Comparison of ENCODE assay signal across 17 cellular contexts in genomic region chr2:40038646-40039045, GRCh38.
A peak's percentile ranks its signal among the peaks of the same experiment; 100 is the strongest.
DNase-seq lines count a peak whose midpoint lies in the region; TF ChIP-seq lines count a peak whose summit lies in the region.
"Had no signal": no experiment of that assay in that cellular context is flagged by ENCODE, and none has a peak within 500 bp of the region (broad histone marks: within the 10 kb centered on the region; RNA-seq: fewer than 3 reads in every experiment).

No MANE protein-coding gene starts in this region.

- CTCF ChIA-PET in mammary epithelial cell (lab: Charles Lee; ENCODE audit: low non-redundant PET) = no interaction called here
- CTCF ChIA-PET in MCF 10A (lab: Yijun Ruan, JAX) = interaction anchor here (0.7 kb wide), 1 partner anchor 244 kb away, joined by 3 read pairs; no protein-coding TSS in a partner anchor

- no peak overlapping the region for H3K9ac ChIP-seq in mammary epithelial cell (ENCODE audit: insufficient read depth, low read length)

- H2AFZ ChIP-seq in mammary epithelial cell (ENCODE audit: low read depth, low read length) = peak overlapping the region; percentile 42

- H3K27me3 ChIP-seq in mammary epithelial cell (ENCODE audit: insufficient read depth, low read length) (no peaks in the 10 kb centered on the region), left ventricle myocardium inferior (ENCODE audit: low read depth) (no peaks in the 10 kb centered on the region)

- 100% methylated on average over 4 of the region's 4 CpGs for WGBS in mammary epithelial cell (ENCODE audit: low coverage, missing lambda C conversion rate)

- TF ChIP-seq CTCF in mammary epithelial cell (conservative IDR thresholded peaks at IDR 0.05 in 1 of 2, IDR thresholded peaks at IDR 0.05 in 1 of 2; ENCODE audit: extremely low read depth in 1 of 2, insufficient read depth in 1 of 2, low read depth in 1 of 2, low read length in 2 of 2) (no peak), MCF 10A (IDR thresholded peaks at IDR 0.05; ENCODE audit: unreplicated experiment) (no peak), fibroblast of villous mesenchyme (IDR thresholded peaks at IDR 0.05; ENCODE audit: insufficient read depth, low read depth, low read length) (no peak), left ventricle myocardium inferior (IDR thresholded peaks at IDR 0.05; ENCODE audit: borderline replicate concordance) (no peak)

- H3K36me3 ChIP-seq in mammary epithelial cell (ENCODE audit: insufficient read depth, low read length) (no peaks in the 10 kb centered on the region), left ventricle myocardium inferior (no peaks in the 10 kb centered on the region)

- in situ Hi-C loops in mammary epithelial cell (cut with MboI; ENCODE audit: low sequenced_read_pairs in 2 of 2) = no loop called here

- H3K4me3 ChIP-seq in mammary epithelial cell (replicated peaks in 1 of 3; ENCODE audit: insufficient read depth in 1 of 3, low read depth in 2 of 3, low read length in 3 of 3) (no peak overlapping the region), fibroblast of villous mesenchyme (ENCODE audit: low read depth, low read length) (no peak overlapping the region), left ventricle myocardium inferior (no peak overlapping the region)

- H3K9me3 ChIP-seq in mammary epithelial cell (replicated peaks; ENCODE audit: insufficient read depth, low read length) (peaks cover 5% of the 10 kb centered on the region), left ventricle myocardium inferior (replicated peaks) (peaks cover 19% of the 10 kb centered on the region)

- H3K4me1 ChIP-seq in mammary epithelial cell (ENCODE audit: insufficient read depth, low read length) (peaks cover 12% of the 10 kb centered on the region), left ventricle myocardium inferior (no peaks in the 10 kb centered on the region)

- no peak overlapping the region for H3K27ac Mint-ChIP-seq in MCF 10A (ENCODE audit: low read depth, unreplicated experiment)
- H3K27ac Mint-ChIP-seq: IgD-negative memory B cell had no signal

- BruUV-seq in mammary epithelial cell (replicated peaks; lab: Mats Ljungman, UMichigan) (no TSS peak), MCF 10A (replicated peaks; lab: Mats Ljungman, UMichigan) (no TSS peak)

- H3K27ac ChIP-seq in mammary epithelial cell (ENCODE audit: insufficient read depth, low read depth, low read length) (no peak overlapping the region), left ventricle myocardium inferior (replicated peaks) (no peak overlapping the region)
- H3K27ac ChIP-seq: 22Rv1 had no signal

- no peaks in the 10 kb centered on the region for H3K79me2 ChIP-seq in mammary epithelial cell (ENCODE audit: insufficient read depth, low read length)

- H3K4me1 Mint-ChIP-seq in MCF 10A (ENCODE audit: insufficient read depth, unreplicated experiment) = peaks cover 5% of the 10 kb centered on the region
- H3K4me1 Mint-ChIP-seq: IgD-negative memory B cell had no signal

- H4K20me1 ChIP-seq in mammary epithelial cell (ENCODE audit: insufficient read depth, low read length) = no peaks in the 10 kb centered on the region

- intact Hi-C loops in mammary epithelial cell (cut with micrococcal nuclease) (loop anchor here (10.0 kb wide), 1 partner anchor 254 kb away; no protein-coding TSS in a partner anchor), MCF 10A (cut with micrococcal nuclease) (no loop called here), left ventricle myocardium inferior (cut with micrococcal nuclease) (no loop called here)

- POLR2A ChIA-PET in MCF 10A (lab: Yijun Ruan, JAX) = interaction anchor here (1.2 kb wide), 1 partner anchor 14 kb away, joined by 3 read pairs; no protein-coding TSS in a partner anchor

- no peak for DNase-seq in mammary epithelial cell
- no peak for DNase-seq in MCF 10A (ENCODE audit: unreplicated experiment)
- peak; percentile 41 for DNase-seq in RPMI7951 (ENCODE audit: low read depth)
- peak; percentile 19 for DNase-seq in fibroblast of villous mesenchyme (ENCODE audit: low read depth)
- DNase-seq in left ventricle myocardium inferior = no peak
- no peak for DNase-seq in HuH-7.5 (ENCODE audit: low spot score)
- DNase-seq in retina = no peak
- no peak for DNase-seq in NCI-H2196 (lab: John Stamatoyannopoulos, UW; ENCODE audit: unreplicated experiment)
- DNase-seq: DND-41, GF-D8, Kasumi-1, NCI-H146, NCI-H2081, NCI-H524, Right ventricle myocardium superior had no signal

- no peaks in the 10 kb centered on the region for H3K36me3 Mint-ChIP-seq in MCF 10A (ENCODE audit: insufficient read depth, unreplicated experiment)
- H3K36me3 Mint-ChIP-seq: IgD-negative memory B cell had no signal

- H3K9me3 Mint-ChIP-seq in MCF 10A (ENCODE audit: unreplicated experiment) = no peaks in the 10 kb centered on the region
- H3K9me3 Mint-ChIP-seq: IgD-negative memory B cell had no signal

- H3K4me2 ChIP-seq in mammary epithelial cell (ENCODE audit: insufficient read depth, low read depth, low read length) = no peak overlapping the region

- no peak overlapping the region for H3K4me3 Mint-ChIP-seq in MCF 10A (ENCODE audit: unreplicated experiment)
- H3K4me3 Mint-ChIP-seq: IgD-negative memory B cell had no signal

- no peaks in the 10 kb centered on the region for H3K27me3 Mint-ChIP-seq in MCF 10A (ENCODE audit: insufficient read depth, unreplicated experiment)
- H3K27me3 Mint-ChIP-seq: IgD-negative memory B cell had no signal

- dilution Hi-C loops in mammary epithelial cell (cut with HindIII; ENCODE audit: low sequenced_read_pairs) = no loop called here

Comparison
In these comparisons a context has a peak if more than half of its experiments do, and no peak if none do; other contexts are left out.
1. DNase-seq: peak in RPMI7951 (single experiment) and fibroblast of villous mesenchyme (single experiment); none in mammary epithelial cell (single experiment), MCF 10A (single experiment), left ventricle myocardium inferior (single experiment), HuH-7.5 (single experiment), retina (single experiment) and NCI-H2196 (single experiment).